9 cellular contexts compared by ENCODE assay signal in genomic region chr17:1565860-1566259, GRCh38.
"Had no signal": no experiment of that assay in that cellular context is flagged by ENCODE, and none has a peak within 500 bp of the region (broad histone marks: within the 10 kb centered on the region; RNA-seq: fewer than 3 reads in every experiment).

No MANE protein-coding gene starts in this region.

- H3K27ac ChIP-seq: cardiac muscle cell, gastrocnemius medialis, stomach, uterus had no signal

- ATAC-seq: gastrocnemius medialis, heart right ventricle, left lobe of liver had no signal

- H3K9me3 ChIP-seq: gastrocnemius medialis, heart right ventricle, stomach, uterus had no signal

- H3K9me3 Mint-ChIP-seq: natural killer cell treated with Interleukin-12 subunit alpha and Interleukin-12 subunit beta and Interleukin-15 and Interleukin-18, amount 100 ng/mL, for 72 hours had no signal

- H3K36me3 ChIP-seq: cardiac muscle cell, gastrocnemius medialis, heart right ventricle, stomach, uterus had no signal

- H3K27me3 Mint-ChIP-seq: natural killer cell treated with Interleukin-12 subunit alpha and Interleukin-12 subunit beta and Interleukin-15 and Interleukin-18, amount 100 ng/mL, for 72 hours had no signal

- DNase-seq: gastrocnemius medialis; heart right ventricle; islet precursor cell; stimulated activated CD4-positive, alpha-beta T cell treated with anti-CD3 and anti-CD28 coated beads, Interleukin-4, amount 100 ng/mL, for 24 hours; stomach; uterus had no signal

- H3K36me3 Mint-ChIP-seq: natural killer cell treated with Interleukin-12 subunit alpha and Interleukin-12 subunit beta and Interleukin-15 and Interleukin-18, amount 100 ng/mL, for 72 hours had no signal

- H3K27me3 ChIP-seq: cardiac muscle cell, gastrocnemius medialis, heart right ventricle, stomach, uterus had no signal

- H3K4me3 ChIP-seq: cardiac muscle cell, gastrocnemius medialis, stomach, uterus had no signal
